10 cellular contexts compared by ENCODE assay signal in the genomic region with DNA sequence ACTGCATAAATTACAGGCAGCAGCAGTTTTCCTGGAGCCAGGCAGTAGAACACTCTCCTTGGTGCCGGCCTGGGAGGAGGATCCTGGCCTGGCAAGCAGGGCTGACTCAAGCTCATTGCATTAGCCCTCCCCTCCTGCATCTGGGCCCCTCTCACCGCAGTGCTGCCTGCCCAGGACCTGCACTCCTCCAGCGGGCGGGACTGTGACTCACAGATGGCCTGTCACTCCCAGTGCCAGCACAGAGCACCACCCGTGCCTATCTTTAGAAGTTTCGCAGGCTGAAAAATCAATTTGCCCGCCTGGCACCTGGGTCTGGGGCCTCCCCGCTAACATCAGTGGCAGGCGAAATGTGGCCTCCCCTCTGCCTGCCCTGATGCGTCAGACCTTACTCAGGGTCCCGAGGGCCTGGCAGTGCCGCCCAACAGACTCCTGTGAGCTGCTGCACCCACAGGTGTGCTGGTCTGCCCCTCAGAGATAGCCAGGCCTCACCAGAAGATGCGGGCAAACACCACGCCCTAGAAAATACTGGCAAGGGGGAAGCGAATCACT.
DNase-seq lines count a peak whose midpoint lies in the region; TF ChIP-seq lines count a peak whose summit lies in the region.
"Had no signal": no experiment of that assay in that cellular context is flagged by ENCODE, and none has a peak within 500 bp of the region (broad histone marks: within the 10 kb centered on the region; RNA-seq: fewer than 3 reads in every experiment).

No MANE protein-coding gene starts in this region.

- no peaks in the 10 kb centered on the region for H3K9me3 ChIP-seq in endodermal cell (ENCODE audit: control insufficient read depth, low read length)
- no peaks in the 10 kb centered on the region for H3K9me3 ChIP-seq in neural progenitor cell (ENCODE audit: low read depth)
- H3K9me3 ChIP-seq in suprapubic skin = no peaks in the 10 kb centered on the region

- H3K4me3 Mint-ChIP-seq in endodermal cell (no peak overlapping the region), neural progenitor cell (no peak overlapping the region)
- H3K4me3 Mint-ChIP-seq: naive B cell had no signal

- DNase-seq in DMS53 (lab: John Stamatoyannopoulos, UW) (peak; percentile 93), NCI-H226 (peak; percentile 89), endodermal cell (peak; percentile 78), neural progenitor cell (ENCODE audit: low spot score) (peak; percentile 35), suprapubic skin (ENCODE audit: low spot score in 2 of 2) (no peak), NCI-H128 (lab: John Stamatoyannopoulos, UW; ENCODE audit: unreplicated experiment) (no peak), T-helper 1 cell (no peak)
- no peak for DNase-seq in central memory CD4-positive, alpha-beta T cell
- DNase-seq: naive B cell had no signal

- no peak overlapping the region for H2AFZ ChIP-seq in neural progenitor cell (replicated peaks)

- H3K36me3 Mint-ChIP-seq in endodermal cell (ENCODE audit: low read depth) (no peaks in the 10 kb centered on the region), neural progenitor cell (no peaks in the 10 kb centered on the region)
- H3K36me3 Mint-ChIP-seq: naive B cell had no signal

- H3K79me2 ChIP-seq in neural progenitor cell (ENCODE audit: low read depth) = no peaks in the 10 kb centered on the region

- no peak overlapping the region for H3K9ac ChIP-seq in endodermal cell (ENCODE audit: extremely low read depth, low read length, poor library complexity, severe bottlenecking)
- H3K9ac ChIP-seq in neural progenitor cell = no peak overlapping the region

- H3K4me1 Mint-ChIP-seq in endodermal cell (peaks cover 27% of the 10 kb centered on the region), neural progenitor cell (peaks cover 46% of the 10 kb centered on the region)
- H3K4me1 Mint-ChIP-seq: naive B cell had no signal

- H3K4me3 ChIP-seq in endodermal cell (ENCODE audit: low read length) (no peak overlapping the region), neural progenitor cell (no peak overlapping the region), suprapubic skin (no peak overlapping the region)

- H3K9me3 Mint-ChIP-seq in endodermal cell (no peaks in the 10 kb centered on the region), neural progenitor cell (no peaks in the 10 kb centered on the region)

- TF ChIP-seq POLR2A in suprapubic skin (IDR thresholded peaks at IDR 0.05) = no peak

- no peak overlapping the region for H3K27ac Mint-ChIP-seq in endodermal cell
- peak overlapping the region; percentile 48 for H3K27ac Mint-ChIP-seq in neural progenitor cell
- H3K27ac Mint-ChIP-seq: naive B cell had no signal

- H3F3A ChIP-seq in neural progenitor cell (ENCODE audit: low read depth) = peaks cover 3% of the 10 kb centered on the region

- no peak overlapping the region for H3K4me2 ChIP-seq in neural progenitor cell

- no peak for TF ChIP-seq EP300 in suprapubic skin (IDR thresholded peaks at IDR 0.05)

- H3K4me1 ChIP-seq in endodermal cell (ENCODE audit: control insufficient read depth, insufficient read depth, low read length) = peaks cover 6% of the 10 kb centered on the region
- peaks cover 33% of the 10 kb centered on the region for H3K4me1 ChIP-seq in neural progenitor cell
- no peaks in the 10 kb centered on the region for H3K4me1 ChIP-seq in suprapubic skin

- 85 to 88% methylated on average over 9 to 15 of the region's 15 CpGs for WGBS in endodermal cell (ENCODE audit: insufficient coverage in 1 of 2, insufficient read length in 1 of 2), 2 experiments
- 67% methylated on average over 5 of the region's 15 CpGs for WGBS in suprapubic skin

- peaks cover 3% of the 10 kb centered on the region for H4K20me1 ChIP-seq in neural progenitor cell (ENCODE audit: low read depth)

- no peaks in the 10 kb centered on the region for H3K36me3 ChIP-seq in endodermal cell (ENCODE audit: control insufficient read depth, insufficient read depth, low read length)
- no peaks in the 10 kb centered on the region for H3K36me3 ChIP-seq in neural progenitor cell
- H3K36me3 ChIP-seq in suprapubic skin = no peaks in the 10 kb centered on the region

- H3K27me3 ChIP-seq in endodermal cell (ENCODE audit: control insufficient read depth, insufficient read depth, low read length, poor library complexity, severe bottlenecking) (no peaks in the 10 kb centered on the region), neural progenitor cell (no peaks in the 10 kb centered on the region), suprapubic skin (peaks cover 5% of the 10 kb centered on the region)

- H3K27me3 Mint-ChIP-seq in endodermal cell (ENCODE audit: insufficient read depth) (no peaks in the 10 kb centered on the region), neural progenitor cell (ENCODE audit: insufficient read depth, low read depth) (no peaks in the 10 kb centered on the region)

- H3K27ac ChIP-seq in endodermal cell (ENCODE audit: low read depth, low read length) = peak overlapping the region; percentile 47
- no peak overlapping the region for H3K27ac ChIP-seq in neural progenitor cell
- H3K27ac ChIP-seq in suprapubic skin = no peak overlapping the region
- H3K27ac ChIP-seq: VCaP had no signal

- TF ChIP-seq CTCF in endodermal cell (conservative IDR thresholded peaks at IDR 0.05) (no peak), neural progenitor cell (IDR thresholded peaks at IDR 0.05) (no peak), suprapubic skin (IDR thresholded peaks at IDR 0.05) (no peak)

Comparison
In these comparisons a context has a peak if more than half of its experiments do, and no peak if none do; other contexts are left out.
1. DNase-seq: peak in DMS53 (single experiment), NCI-H226 (single experiment), endodermal cell (single experiment) and neural progenitor cell (single experiment); none in suprapubic skin (0 of 2), central memory CD4-positive, alpha-beta T cell (single experiment), NCI-H128 (single experiment) and T-helper 1 cell (0 of 5).